ENCODE assay signal across 8 cellular contexts in the genomic region with DNA sequence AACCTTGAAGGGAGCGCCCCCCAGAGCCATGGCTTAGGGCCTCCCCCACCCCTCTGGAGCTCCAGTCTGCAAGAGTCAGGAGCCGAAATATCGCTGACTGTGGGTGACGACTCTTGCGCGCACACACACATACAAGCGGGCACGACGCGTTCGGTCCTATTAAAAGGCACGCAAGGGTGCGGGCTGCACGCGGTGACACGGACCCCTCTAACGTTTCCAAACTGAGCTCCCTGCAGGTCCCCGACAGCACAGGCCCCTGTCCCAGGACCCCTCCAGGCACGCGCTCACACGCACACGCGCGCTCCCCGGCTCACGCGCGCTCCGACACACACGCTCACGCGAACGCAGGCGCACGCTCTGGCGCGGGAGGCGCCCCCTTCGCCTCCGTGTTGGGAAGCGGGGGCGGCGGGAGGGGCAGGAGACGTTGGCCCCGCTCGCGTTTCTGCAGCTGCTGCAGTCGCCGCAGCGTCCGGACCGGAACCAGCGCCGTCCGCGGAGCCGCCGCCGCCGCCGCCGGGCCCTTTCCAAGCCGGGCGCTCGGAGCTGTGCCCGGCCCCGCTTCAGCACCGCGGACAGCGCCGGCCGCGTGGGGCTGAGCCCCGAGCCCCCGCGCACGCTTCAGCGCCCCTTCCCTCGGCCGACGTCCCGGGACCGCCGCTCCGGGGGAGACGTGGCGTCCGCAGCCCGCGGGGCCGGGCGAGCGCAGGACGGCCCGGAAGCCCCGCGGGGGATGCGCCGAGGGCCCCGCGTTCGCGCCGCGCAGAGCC. TPM values are rescaled to one million over a fixed set of nuclear protein-coding genes. Genes with fewer than 3 reads are reported as not detected.
DNase-seq lines count a peak whose midpoint lies in the region; ATAC-seq, FAIRE-seq and TF ChIP-seq lines count a peak whose summit lies in the region.
"Had no signal": no experiment of that assay in that cellular context is flagged by ENCODE, and none has a peak within 500 bp of the region (broad histone marks: within the 10 kb centered on the region; RNA-seq: fewer than 3 reads in every experiment).

GRIN1 (plus strand) TSS at position 454 of the 767 bp plus-strand sequence. CDS start 333 bp downstream, outside the sequence.

- TF ChIP-seq EP300 in ovary (IDR thresholded peaks at IDR 0.05) = no peak

- DNase-seq in GM19239 (ENCODE audit: insufficient read length, low spot score) (peak; percentile 28), T-helper 9 cell (peak; percentile 34), foreskin keratinocyte (no peak), ovary (peak in 4 of 5 donors; percentile 32 to 76 (median 61)), DMS153 treated with DMSO at 0.1 percent for 48 hours (lab: John Stamatoyannopoulos, UW; ENCODE audit: unreplicated experiment) (no peak)
- DNase-seq in effector memory CD4-positive, alpha-beta T cell = no peak

- H3K27me3 ChIP-seq in foreskin keratinocyte (peaks cover 61% of the 10 kb centered on the region), ovary (peaks cover 3% of the 10 kb centered on the region)
- H3K27me3 ChIP-seq in effector memory CD4-positive, alpha-beta T cell (replicated peaks; ENCODE audit: control insufficient read depth, insufficient read depth, low read length, poor library complexity, severe bottlenecking) = peaks cover 55% of the 10 kb centered on the region

- H3K4me1 ChIP-seq in foreskin keratinocyte (no peaks in the 10 kb centered on the region), ovary (ENCODE audit: insufficient read depth) (peaks cover 8% of the 10 kb centered on the region)
- peaks cover 3% of the 10 kb centered on the region for H3K4me1 ChIP-seq in effector memory CD4-positive, alpha-beta T cell (ENCODE audit: control insufficient read depth, insufficient read depth, low read length, poor library complexity, severe bottlenecking)

- no peak within 1 kb of the TSS for H3K4me3 ChIP-seq in ovary
- no peak within 1 kb of the TSS for H3K4me3 ChIP-seq in effector memory CD4-positive, alpha-beta T cell (ENCODE audit: insufficient read depth, low read depth, low read length, poor library complexity, severe bottlenecking)

- H3K27ac ChIP-seq in foreskin keratinocyte (no peak within 1 kb of the TSS), ovary (no peak within 1 kb of the TSS)
- no peak within 1 kb of the TSS for H3K27ac ChIP-seq in effector memory CD4-positive, alpha-beta T cell (ENCODE audit: insufficient read depth, low read length, poor library complexity, severe bottlenecking)

- intact Hi-C loops in ovary (cut with DNase I) = no loop called here

- WGBS in ovary, 3 donors = 2 to 4% (median 2%) methylated on average over 69 to 105 of the region's 105 CpGs

- ATAC-seq in foreskin keratinocyte = peak; percentile 24
- no peak for ATAC-seq in HG03378 (IDR thresholded peaks at IDR 0.05; ENCODE audit: unreplicated experiment)

- no peak for TF ChIP-seq POLR2A in ovary (IDR thresholded peaks at IDR 0.05)

- H3K9me3 ChIP-seq in ovary = no peaks in the 10 kb centered on the region
- no peaks in the 10 kb centered on the region for H3K9me3 ChIP-seq in effector memory CD4-positive, alpha-beta T cell (ENCODE audit: control insufficient read depth, low read length)

- TF ChIP-seq CTCF in foreskin keratinocyte (conservative IDR thresholded peaks at IDR 0.05) (no peak), ovary (IDR thresholded peaks at IDR 0.05) (no peak)

- FAIRE-seq in GM19239 (lab: Jason Lieb, UNC) = no peak

- H3K36me3 ChIP-seq in ovary = no peaks in the 10 kb centered on the region
- no peaks in the 10 kb centered on the region for H3K36me3 ChIP-seq in effector memory CD4-positive, alpha-beta T cell (ENCODE audit: control insufficient read depth, insufficient read depth, low read length)

RNA-seq across cellular contexts. Expression of gene GRIN1, which starts in this region (rescaled TPM):
- total RNA-seq in foreskin keratinocyte = 0.07 and 0.17 TPM in 2 replicates
- polyA plus RNA-seq in foreskin keratinocyte = 0.08 and 0.28 TPM in 2 replicates
- under 1 TPM in 1 of 7 donors, not detected in 6; 0.15 TPM for total RNA-seq in ovary
- not detected for polyA plus RNA-seq in ovary
- total RNA-seq: dermis microvascular lymphatic vessel endothelial cell had no signal

Comparison
In these comparisons a context has a peak if more than half of its experiments do, and no peak if none do; other contexts are left out.
1. Peak in ATAC-seq in foreskin keratinocyte; RNA of the gene not detected or under 1 TPM.
2. Peak in DNase-seq in ovary; RNA of the gene not detected or under 1 TPM.
3. DNase-seq: peak in GM19239 (single experiment) and T-helper 9 cell (single experiment); none in foreskin keratinocyte (0 of 2), DMS153 treated with DMSO at 0.1 percent for 48 hours (single experiment) and effector memory CD4-positive, alpha-beta T cell (0 of 3).